In the genomic region with DNA sequence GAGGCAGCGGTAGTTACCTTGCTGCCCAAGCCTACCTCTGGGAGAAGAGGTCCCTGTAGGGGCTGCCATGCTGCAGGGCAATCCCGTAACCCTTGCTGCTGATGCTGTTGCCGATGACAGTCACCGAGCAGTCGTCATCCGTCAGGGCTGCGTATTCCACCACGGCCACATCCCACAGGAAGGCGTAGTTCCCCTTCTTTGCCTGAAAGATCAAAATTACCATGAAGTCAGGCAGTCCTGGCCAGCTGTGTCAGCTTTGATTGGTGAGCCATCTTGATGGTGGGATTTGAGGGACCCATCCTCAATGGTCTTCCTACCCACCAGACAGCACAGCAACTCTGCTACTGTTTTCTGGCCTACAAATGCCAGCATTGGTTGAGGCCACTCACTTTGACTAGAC, we compare ENCODE assay signal across 31 cellular contexts.
"Had no signal": no experiment of that assay in that cellular context is flagged by ENCODE, and none has a peak within 500 bp of the region (broad histone marks: within the 10 kb centered on the region; RNA-seq: fewer than 3 reads in every experiment).

No MANE protein-coding gene starts in this region.

- H3K27me3 ChIP-seq: colonic mucosa, esophagus squamous epithelium, ovary, right lobe of liver, tibial nerve, upper lobe of right lung had no signal

- H3K36me3 ChIP-seq: colonic mucosa, esophagus squamous epithelium, ovary, right lobe of liver, thoracic aorta, tibial nerve, upper lobe of right lung had no signal

- H3K4me1 ChIP-seq: colonic mucosa, esophagus squamous epithelium, right lobe of liver, tibial nerve, upper lobe of right lung had no signal

- H3K27ac ChIP-seq: colonic mucosa, esophagus squamous epithelium, ovary, right lobe of liver, thoracic aorta, tibial nerve, upper lobe of right lung had no signal

- H3K4me3 Mint-ChIP-seq: central memory CD8-positive, alpha-beta T cell; immature natural killer cell; memory B cell; mesothelial cell of epicardium; natural killer cell treated with Interleukin-12 subunit alpha and Interleukin-12 subunit beta and Interleukin-15 and Interleukin-18, amount 100 ng/mL, for 72 hours; neural crest cell; stimulated activated naive B cell treated with anti-CD40 and anti-IgM and Interleukin-4, amounts not matched to agents 10 μg/mL and 1 μg/mL and 100 μg/mL, for 72 hours; stimulated activated naive CD8-positive, alpha-beta T cell treated with anti-CD3 and anti-CD28 coated beads, Interleukin-15, Interleukin-2, amounts not matched to agents 100 ng/mL and 50 ng/mL, for 24 hours had no signal

- H3K27me3 Mint-ChIP-seq: stimulated activated naive CD8-positive, alpha-beta T cell treated with anti-CD3 and anti-CD28 coated beads, Interleukin-15, Interleukin-2, amounts not matched to agents 100 ng/mL and 50 ng/mL, for 24 hours had no signal

- FAIRE-seq: endometrium, keratinocyte, small intestine had no signal

- H3K27ac Mint-ChIP-seq: immature natural killer cell; memory B cell; mesothelial cell of epicardium; naive B cell; natural killer cell treated with Interleukin-12 subunit alpha and Interleukin-12 subunit beta and Interleukin-15 and Interleukin-18, amount 100 ng/mL, for 72 hours; stimulated activated naive B cell treated with anti-CD40 and anti-IgM and Interleukin-4, amounts not matched to agents 10 μg/mL and 1 μg/mL and 100 μg/mL, for 72 hours; stimulated activated naive CD8-positive, alpha-beta T cell treated with anti-CD3 and anti-CD28 coated beads, Interleukin-15, Interleukin-2, amounts not matched to agents 100 ng/mL and 50 ng/mL, for 24 hours had no signal

- ATAC-seq: mucosa of descending colon; natural killer cell treated with Interleukin-12 subunit alpha and Interleukin-12 subunit beta and Interleukin-15 and Interleukin-18, amount 100 ng/mL, for 72 hours; right lobe of liver; stimulated activated naive B cell treated with anti-CD40 and anti-IgM and Interleukin-4, amounts not matched to agents 10 μg/mL and 1 μg/mL and 100 μg/mL, for 72 hours; upper lobe of right lung had no signal

- H3K4me3 ChIP-seq: colonic mucosa, esophagus squamous epithelium, lung, mucosa of descending colon, ovary, right lobe of liver, thoracic aorta, tibial nerve, upper lobe of right lung had no signal

- DNase-seq: colonic mucosa; dermis blood vessel endothelial cell; effector memory CD4-positive, alpha-beta T cell; erythroblast; esophagus squamous epithelium; foreskin melanocyte; glutamatergic neuron; hypothalamus; immature natural killer cell; mucosa of descending colon; naive B cell; nucleus accumbens; ovary; retina; right lobe of liver; small intestine; stimulated activated CD4-positive, alpha-beta T cell treated with anti-CD3 and anti-CD28 coated beads, Interleukin-15, amount 100 ng/mL, for 24 hours; stimulated activated CD4-positive, alpha-beta T cell treated with anti-CD3 and anti-CD28 coated beads, Interleukin-2, amount 100 ng/mL, for 48 hours; stimulated activated naive B cell treated with anti-CD40 and anti-IgM and Interleukin-4, amounts not matched to agents 10 μg/mL and 1 μg/mL and 100 μg/mL, for 72 hours; upper lobe of right lung had no signal

- H3K36me3 Mint-ChIP-seq: immature natural killer cell; memory B cell; mesothelial cell of epicardium; naive B cell; natural killer cell treated with Interleukin-12 subunit alpha and Interleukin-12 subunit beta and Interleukin-15 and Interleukin-18, amount 100 ng/mL, for 72 hours; stimulated activated naive B cell treated with anti-CD40 and anti-IgM and Interleukin-4, amounts not matched to agents 10 μg/mL and 1 μg/mL and 100 μg/mL, for 72 hours had no signal

- H3K9me3 ChIP-seq: colonic mucosa, esophagus squamous epithelium, mucosa of descending colon, ovary, right lobe of liver, thoracic aorta, tibial nerve, upper lobe of right lung had no signal

- H3K9me3 Mint-ChIP-seq: central memory CD8-positive, alpha-beta T cell; memory B cell; mesothelial cell of epicardium; natural killer cell treated with Interleukin-12 subunit alpha and Interleukin-12 subunit beta and Interleukin-15 and Interleukin-18, amount 100 ng/mL, for 72 hours; neural crest cell; stimulated activated naive B cell treated with anti-CD40 and anti-IgM and Interleukin-4, amounts not matched to agents 10 μg/mL and 1 μg/mL and 100 μg/mL, for 72 hours; stimulated activated naive CD8-positive, alpha-beta T cell treated with anti-CD3 and anti-CD28 coated beads, Interleukin-15, Interleukin-2, amounts not matched to agents 100 ng/mL and 50 ng/mL, for 24 hours had no signal

- H3K4me1 Mint-ChIP-seq: memory B cell; naive B cell; neural crest cell; stimulated activated naive B cell treated with anti-CD40 and anti-IgM and Interleukin-4, amounts not matched to agents 10 μg/mL and 1 μg/mL and 100 μg/mL, for 72 hours had no signal
